Comparison of ENCODE assay signal across 8 cellular contexts in genomic region chr1:201737350-201738060, GRCh38.
DNase-seq lines count a peak whose midpoint lies in the region; ATAC-seq lines count a peak whose summit lies in the region.

No MANE protein-coding gene starts in this region.

- no peak for ATAC-seq in activated naive CD8-positive, alpha-beta T cell treated with anti-CD3 and anti-CD28 coated beads, Interleukin-2, amount 50 U/mL, for 24 hours
- ATAC-seq in naive B cell (ENCODE audit: low read depth in 2 of 2) (no peak), GM21717 (IDR thresholded peaks at IDR 0.05; ENCODE audit: unreplicated experiment) (no peak), HG03520 (IDR thresholded peaks at IDR 0.05; ENCODE audit: unreplicated experiment) (no peak), GM21367 (IDR thresholded peaks at IDR 0.05; ENCODE audit: unreplicated experiment) (no peak)

- H3K4me1 Mint-ChIP-seq in activated naive CD8-positive, alpha-beta T cell (ENCODE audit: low read depth): peaks cover 19% of the 10 kb centered on the region
- peaks cover 12% of the 10 kb centered on the region for H3K4me1 Mint-ChIP-seq in activated naive CD8-positive, alpha-beta T cell treated with anti-CD3 and anti-CD28 coated beads, Interleukin-2, amount 50 U/mL, for 24 hours
- H3K4me1 Mint-ChIP-seq in naive B cell: peaks cover 32 to 56% (median 44%) of the 10 kb centered on the region in 3 donors

- no peak for DNase-seq in activated naive CD8-positive, alpha-beta T cell treated with anti-CD3 and anti-CD28 coated beads, Interleukin-2, amount 50 U/mL, for 24 hours
- peak; percentile 74 for DNase-seq in fibroblast of peridontal ligament (ENCODE audit: extremely low read depth)
- DNase-seq in naive B cell: no peak
- DNase-seq in NCI-H524 (lab: John Stamatoyannopoulos, UW): no peak

- H3K27ac Mint-ChIP-seq in activated naive CD8-positive, alpha-beta T cell: no peak overlapping the region
- no peak overlapping the region for H3K27ac Mint-ChIP-seq in activated naive CD8-positive, alpha-beta T cell treated with anti-CD3 and anti-CD28 coated beads, Interleukin-2, amount 50 U/mL, for 24 hours
- peak overlapping the region in 3 of 6 donors; percentile 27 to 91 (median 89) for H3K27ac Mint-ChIP-seq in naive B cell

- peak overlapping the region; percentile 23 for H3K4me3 Mint-ChIP-seq in activated naive CD8-positive, alpha-beta T cell
- no peak overlapping the region for H3K4me3 Mint-ChIP-seq in activated naive CD8-positive, alpha-beta T cell treated with anti-CD3 and anti-CD28 coated beads, Interleukin-2, amount 50 U/mL, for 24 hours
- H3K4me3 Mint-ChIP-seq in naive B cell: peak overlapping the region in 5 of 8 donors; percentile 65 to 92 (median 69)

- no peaks in the 10 kb centered on the region for H3K9me3 Mint-ChIP-seq in activated naive CD8-positive, alpha-beta T cell (ENCODE audit: low read depth)
- no peaks in the 10 kb centered on the region for H3K9me3 Mint-ChIP-seq in activated naive CD8-positive, alpha-beta T cell treated with anti-CD3 and anti-CD28 coated beads, Interleukin-2, amount 50 U/mL, for 24 hours
- H3K9me3 Mint-ChIP-seq in naive B cell: no peaks in the 10 kb centered on the region

- H3K36me3 Mint-ChIP-seq in activated naive CD8-positive, alpha-beta T cell: no peaks in the 10 kb centered on the region
- no peaks in the 10 kb centered on the region for H3K36me3 Mint-ChIP-seq in activated naive CD8-positive, alpha-beta T cell treated with anti-CD3 and anti-CD28 coated beads, Interleukin-2, amount 50 U/mL, for 24 hours (ENCODE audit: low read depth)
- H3K36me3 Mint-ChIP-seq in naive B cell: no peaks in the 10 kb centered on the region

- peaks cover 4% of the 10 kb centered on the region for H3K27me3 Mint-ChIP-seq in activated naive CD8-positive, alpha-beta T cell
- peaks cover 23% of the 10 kb centered on the region for H3K27me3 Mint-ChIP-seq in activated naive CD8-positive, alpha-beta T cell treated with anti-CD3 and anti-CD28 coated beads, Interleukin-2, amount 50 U/mL, for 24 hours
- peaks cover 0 to 6% (median 0%) of the 10 kb centered on the region in 3 donors for H3K27me3 Mint-ChIP-seq in naive B cell
